18 cellular contexts compared by ENCODE assay signal in the genomic region with DNA sequence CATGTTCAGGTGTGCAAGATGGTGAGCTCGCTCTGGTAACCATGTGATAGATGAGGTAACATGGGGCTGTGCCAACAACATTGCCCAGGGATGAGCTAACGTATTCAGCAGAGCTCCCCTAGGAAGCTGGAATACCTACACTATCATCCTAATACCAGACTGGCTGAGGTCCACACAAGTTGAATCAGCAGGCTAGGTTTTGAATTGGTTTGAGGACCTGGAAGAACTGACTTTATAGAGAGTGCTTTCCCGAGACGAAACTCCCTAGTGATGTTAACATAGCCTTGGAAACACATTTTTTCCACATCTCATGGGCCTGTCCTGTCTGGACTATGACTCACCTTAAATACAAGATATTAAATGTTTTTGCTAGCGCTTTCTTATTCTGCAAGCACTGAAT. TPM values are rescaled to one million over a fixed set of nuclear protein-coding genes. Genes with fewer than 3 reads are reported as not detected.
DNase-seq lines count a peak whose midpoint lies in the region; ATAC-seq and TF ChIP-seq lines count a peak whose summit lies in the region.
"Had no signal": no experiment of that assay in that cellular context is flagged by ENCODE, and none has a peak within 500 bp of the region (broad histone marks: within the 10 kb centered on the region; RNA-seq: fewer than 3 reads in every experiment).

No MANE protein-coding gene starts in this region.

- peaks cover 81% of the 10 kb centered on the region for H3K36me3 Mint-ChIP-seq in osteocyte (ENCODE audit: unreplicated experiment)
- H3K36me3 Mint-ChIP-seq: activated naive CD4-positive, alpha-beta T cell treated with anti-CD3 and anti-CD28 coated beads, Interleukin-2, amount 10 ng/mL, durations not matched to agents 7 days and 5 days; WTC11 had no signal

- TF ChIP-seq CTCF in RWPE2 (IDR thresholded peaks at IDR 0.05; ENCODE audit: poor library complexity, severe bottlenecking): no peak
- no peak for TF ChIP-seq CTCF in osteocyte (IDR thresholded peaks at IDR 0.05)

- in situ Hi-C loops in Caki2 (cut with HindIII; ENCODE audit: low pct_unique_long_range_greater_than_20kb, low sequenced_read_pairs): no loop called here

- no peak overlapping the region for H3K4me3 Mint-ChIP-seq in osteocyte (ENCODE audit: unreplicated experiment)
- H3K4me3 Mint-ChIP-seq: activated naive CD4-positive, alpha-beta T cell treated with anti-CD3 and anti-CD28 coated beads, Interleukin-2, amount 10 ng/mL, durations not matched to agents 7 days and 5 days; B cell; stimulated activated naive CD8-positive, alpha-beta T cell treated with anti-CD3 and anti-CD28 coated beads, Interleukin-15, amount 100 ng/mL, for 72 hours; WTC11 had no signal

- H3K36me3 ChIP-seq in RWPE2 (ENCODE audit: low read depth): peaks cover 16% of the 10 kb centered on the region

- H3K4me3 ChIP-seq in RWPE2 (ENCODE audit: severe bottlenecking): no peak overlapping the region
- H3K4me3 ChIP-seq: K562 had no signal

- no peaks in the 10 kb centered on the region for H3K9me3 Mint-ChIP-seq in osteocyte (ENCODE audit: unreplicated experiment)
- H3K9me3 Mint-ChIP-seq: activated naive CD4-positive, alpha-beta T cell treated with anti-CD3 and anti-CD28 coated beads, Interleukin-2, amount 10 ng/mL, durations not matched to agents 7 days and 5 days; stimulated activated naive CD8-positive, alpha-beta T cell treated with anti-CD3 and anti-CD28 coated beads, Interleukin-15, amount 100 ng/mL, for 72 hours; WTC11 had no signal

- peak overlapping the region; percentile 63 for H3K27ac ChIP-seq in RWPE2 (ENCODE audit: poor library complexity, severe bottlenecking)

- peaks cover 94% of the 10 kb centered on the region for H3K4me1 Mint-ChIP-seq in osteocyte (ENCODE audit: unreplicated experiment)
- H3K4me1 Mint-ChIP-seq: activated naive CD4-positive, alpha-beta T cell treated with anti-CD3 and anti-CD28 coated beads, Interleukin-2, amount 10 ng/mL, durations not matched to agents 7 days and 5 days; B cell; stimulated activated naive CD8-positive, alpha-beta T cell treated with anti-CD3 and anti-CD28 coated beads, Interleukin-15, amount 100 ng/mL, for 72 hours had no signal

- peaks cover 22% of the 10 kb centered on the region for H3K4me1 ChIP-seq in RWPE2 (ENCODE audit: insufficient read depth, poor library complexity, severe bottlenecking)

- ATAC-seq in RWPE2 (ENCODE audit: low read depth) (peak; percentile 76), esophagus mucosa (peak; percentile 42), GM18909 (IDR thresholded peaks at IDR 0.05; ENCODE audit: poor library complexity, unreplicated experiment) (no peak)
- ATAC-seq: K562; stimulated activated naive CD8-positive, alpha-beta T cell treated with anti-CD3 and anti-CD28 coated beads, Interleukin-15, amount 100 ng/mL, for 72 hours; WTC11 had no signal

- no peaks in the 10 kb centered on the region for H3K27me3 Mint-ChIP-seq in osteocyte (ENCODE audit: unreplicated experiment)

- H3K9me3 ChIP-seq in RWPE2 (ENCODE audit: severe bottlenecking): no peaks in the 10 kb centered on the region

- H3K27ac Mint-ChIP-seq in osteocyte (ENCODE audit: unreplicated experiment): peak overlapping the region; percentile 95
- H3K27ac Mint-ChIP-seq: activated naive CD4-positive, alpha-beta T cell treated with anti-CD3 and anti-CD28 coated beads, Interleukin-2, amount 10 ng/mL, durations not matched to agents 7 days and 5 days; B cell; stimulated activated naive CD8-positive, alpha-beta T cell treated with anti-CD3 and anti-CD28 coated beads, Interleukin-15, amount 100 ng/mL, for 72 hours; WTC11 had no signal

- peak; percentile 60 for DNase-seq in Caki2 (ENCODE audit: low read depth)
- DNase-seq in RWPE2 (ENCODE audit: low spot score): no peak
- no peak for DNase-seq in osteocyte (ENCODE audit: extremely low spot score, unreplicated experiment)
- no peak for DNase-seq in NCI-H345 (lab: John Stamatoyannopoulos, UW)
- DNase-seq in NCI-H1105 treated with DMSO at 0.1 percent for 48 hours (lab: John Stamatoyannopoulos, UW): no peak
- no peak for DNase-seq in iPS-NIHi7 (ENCODE audit: extremely low spot score)
- DNase-seq: activated naive CD4-positive, alpha-beta T cell treated with anti-CD3 and anti-CD28 coated beads, Interleukin-2, amount 10 ng/mL, durations not matched to agents 7 days and 5 days; cerebellar nuclear complex; DMS 273 treated with DMSO at 0.1 percent for 48 hours; NCI-H1436; occipital lobe; stimulated activated naive CD8-positive, alpha-beta T cell treated with anti-CD3 and anti-CD28 coated beads, Interleukin-15, amount 100 ng/mL, for 72 hours had no signal

- H3K27me3 ChIP-seq in RWPE2 (ENCODE audit: insufficient read depth, poor library complexity, severe bottlenecking): no peaks in the 10 kb centered on the region

RNA-seq across cellular contexts. Expression of a gene that starts 56.7 kb away (rescaled TPM):
- 1,275 and 1,415 TPM in 2 replicates for total RNA-seq in Caki2 (2014; rRNA removed; shearing (Covaris generic); ENCODE audit: low replicate concordance)
- total RNA-seq in esophagus mucosa: 40.9 TPM
- 3,484 and 3,576 TPM in 2 replicates for total RNA-seq in osteocyte
- total RNA-seq: B cell, OCI-LY7 had no signal

Comparison
In these comparisons a context has a peak if more than half of its experiments do, and no peak if none do; other contexts are left out.
1. RNA of a gene that starts 56.7 kb away (total RNA-seq): 3,484 to 3,576 TPM in osteocyte and 1,275 to 1,415 TPM in Caki2; 40.9 TPM in esophagus mucosa (single experiment); every median in the first group is over 10 times any median in the second.